25 cellular contexts compared by ENCODE assay signal in the genomic region with DNA sequence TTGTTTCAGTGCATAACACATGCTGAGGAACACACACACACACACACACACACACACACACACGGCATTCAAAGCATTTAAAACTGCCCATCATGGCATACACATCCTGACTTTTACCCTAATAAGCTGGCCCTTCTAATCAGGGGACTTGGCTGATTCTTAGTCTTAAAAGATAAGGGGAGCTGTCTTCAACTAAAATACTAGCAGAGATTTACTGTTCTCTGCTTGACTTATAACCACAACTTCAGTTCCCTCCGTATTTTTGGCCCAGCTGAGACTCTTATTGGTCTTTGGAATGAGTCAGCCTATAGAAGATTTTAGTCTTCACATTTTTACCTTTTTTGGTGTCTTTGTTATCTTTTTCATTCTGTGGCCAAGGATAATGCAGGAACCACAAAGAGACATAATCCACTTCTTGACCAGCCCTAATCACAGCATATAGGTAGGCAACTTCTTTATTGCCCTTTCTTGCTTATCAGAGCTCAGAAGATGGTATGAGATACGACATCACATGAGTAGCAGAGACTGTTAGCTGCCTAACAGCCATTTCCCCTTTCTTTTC. TPM values are rescaled to one million over a fixed set of nuclear protein-coding genes. Genes with fewer than 3 reads are reported as not detected.
"Had no signal": no experiment of that assay in that cellular context is flagged by ENCODE, and none has a peak within 500 bp of the region (broad histone marks: within the 10 kb centered on the region; RNA-seq: fewer than 3 reads in every experiment).

No MANE protein-coding gene starts in this region.

- H3K4me3 Mint-ChIP-seq: activated B cell treated with CpG ODN at 0.5 μM for 24 hours; activated CD8-positive, alpha-beta memory T cell treated with anti-CD3 and anti-CD28 coated beads, Interleukin-2, amount 10 ng/mL, durations not matched to agents 7 days and 5 days; activated CD8-positive, alpha-beta T cell treated with anti-CD3 and anti-CD28 coated beads, Interleukin-2, amount 10 ng/mL, durations not matched to agents 7 days and 5 days; naive thymus-derived CD8-positive, alpha-beta T cell; neural crest cell; stimulated activated naive B cell treated with anti-CD40 and anti-IgM and Interleukin-4, amounts not matched to agents 10 μg/mL and 1 μg/mL and 100 μg/mL, for 72 hours had no signal

- H3K27ac Mint-ChIP-seq: activated B cell treated with CpG ODN at 0.5 μM for 24 hours; activated CD8-positive, alpha-beta memory T cell treated with anti-CD3 and anti-CD28 coated beads, Interleukin-2, amount 10 ng/mL, durations not matched to agents 7 days and 5 days; activated CD8-positive, alpha-beta T cell treated with anti-CD3 and anti-CD28 coated beads, Interleukin-2, amount 10 ng/mL, durations not matched to agents 7 days and 5 days; activated naive CD4-positive, alpha-beta T cell treated with anti-CD3 and anti-CD28 coated beads, Interleukin-2, amount 50 U/mL, for 72 hours; activated T-helper 2 cell treated with anti-CD3 and anti-CD28 coated beads, Interferon-gamma antibody, Interleukin-2, Interleukin-4, amounts not matched to agents 10 μg/mL and 5 μg/mL and 100 μg/mL, durations not matched to agents 14 hours and 24 hours and 36 hours; naive thymus-derived CD8-positive, alpha-beta T cell; stimulated activated naive B cell treated with anti-CD40 and anti-IgM and Interleukin-4, amounts not matched to agents 10 μg/mL and 1 μg/mL and 100 μg/mL, for 72 hours had no signal

- ATAC-seq: activated CD8-positive, alpha-beta memory T cell treated with anti-CD3 and anti-CD28 coated beads, Interleukin-2, amount 10 ng/mL, durations not matched to agents 7 days and 5 days; activated CD8-positive, alpha-beta T cell treated with anti-CD3 and anti-CD28 coated beads, Interleukin-2, amount 10 ng/mL, durations not matched to agents 7 days and 5 days; activated naive CD4-positive, alpha-beta T cell treated with anti-CD3 and anti-CD28 coated beads, Interleukin-2, amount 50 U/mL, for 72 hours; body of pancreas; gastrocnemius medialis; left cardiac atrium; naive thymus-derived CD8-positive, alpha-beta T cell; stimulated activated naive B cell treated with anti-CD40 and anti-IgM and Interleukin-4, amounts not matched to agents 10 μg/mL and 1 μg/mL and 100 μg/mL, for 72 hours; upper lobe of right lung had no signal

- H3K4me3 ChIP-seq: body of pancreas, colonic mucosa, gastrocnemius medialis, right atrium auricular region, suprapubic skin, tibial artery, upper lobe of right lung had no signal

- DNase-seq: activated B cell treated with CpG ODN at 0.5 μM for 24 hours; activated CD4-positive, alpha-beta T cell treated with anti-CD3 and anti-CD28 coated beads, Interleukin-2, amount 50 U/mL, for 1 hour; activated CD8-positive, alpha-beta memory T cell treated with anti-CD3 and anti-CD28 coated beads, Interleukin-2, amount 10 ng/mL, durations not matched to agents 7 days and 5 days; activated CD8-positive, alpha-beta T cell treated with anti-CD3 and anti-CD28 coated beads, Interleukin-2, amount 10 ng/mL, durations not matched to agents 7 days and 5 days; activated T-cell treated with anti-CD3 and anti-CD28 coated beads, Interleukin-2, amount 50 U/mL, for 48 hours; anterior cingulate cortex; body of pancreas; colonic mucosa; effector CD8-positive, alpha-beta T cell; gastrocnemius medialis; hippocampal formation; left cardiac atrium; naive thymus-derived CD8-positive, alpha-beta T cell; stimulated activated CD4-positive, alpha-beta T cell treated with anti-CD3 and anti-CD28 coated beads, Interleukin-15, amount 100 ng/mL, for 24 hours; stimulated activated CD4-positive, alpha-beta T cell treated with anti-CD3 and anti-CD28 coated beads, Interleukin-2, amount 100 ng/mL, for 24 hours; stimulated activated naive B cell treated with anti-CD40 and anti-IgM and Interleukin-4, amounts not matched to agents 10 μg/mL and 1 μg/mL and 100 μg/mL, for 72 hours; T-helper 2 cell; tibial artery; upper lobe of right lung had no signal

- H3K9me3 Mint-ChIP-seq: activated B cell treated with CpG ODN at 0.5 μM for 24 hours; activated naive CD4-positive, alpha-beta T cell treated with anti-CD3 and anti-CD28 coated beads, Interleukin-2, amount 50 U/mL, for 72 hours; activated T-helper 2 cell treated with anti-CD3 and anti-CD28 coated beads, Interferon-gamma antibody, Interleukin-2, Interleukin-4, amounts not matched to agents 10 μg/mL and 5 μg/mL and 100 μg/mL, durations not matched to agents 14 hours and 24 hours and 36 hours; naive thymus-derived CD8-positive, alpha-beta T cell; neural crest cell; stimulated activated naive B cell treated with anti-CD40 and anti-IgM and Interleukin-4, amounts not matched to agents 10 μg/mL and 1 μg/mL and 100 μg/mL, for 72 hours had no signal

- H3K4me1 Mint-ChIP-seq: activated B cell treated with CpG ODN at 0.5 μM for 24 hours; activated CD8-positive, alpha-beta memory T cell treated with anti-CD3 and anti-CD28 coated beads, Interleukin-2, amount 10 ng/mL, durations not matched to agents 7 days and 5 days; naive thymus-derived CD8-positive, alpha-beta T cell; neural crest cell; stimulated activated naive B cell treated with anti-CD40 and anti-IgM and Interleukin-4, amounts not matched to agents 10 μg/mL and 1 μg/mL and 100 μg/mL, for 72 hours had no signal

- FAIRE-seq: keratinocyte had no signal

- H3K36me3 Mint-ChIP-seq: activated CD8-positive, alpha-beta memory T cell treated with anti-CD3 and anti-CD28 coated beads, Interleukin-2, amount 10 ng/mL, durations not matched to agents 7 days and 5 days; activated naive CD4-positive, alpha-beta T cell treated with anti-CD3 and anti-CD28 coated beads, Interleukin-2, amount 50 U/mL, for 72 hours; stimulated activated naive B cell treated with anti-CD40 and anti-IgM and Interleukin-4, amounts not matched to agents 10 μg/mL and 1 μg/mL and 100 μg/mL, for 72 hours had no signal

RNA-seq across cellular contexts. Expression of gene SLC8A3, which starts 25.1 kb away (rescaled TPM):
- total RNA-seq: activated CD8-positive, alpha-beta memory T cell treated with anti-CD3 and anti-CD28 coated beads, Interleukin-2, amount 10 ng/mL, durations not matched to agents 7 days and 5 days; activated CD8-positive, alpha-beta T cell treated with anti-CD3 and anti-CD28 coated beads, Interleukin-2, amount 10 ng/mL, durations not matched to agents 7 days and 5 days; naive thymus-derived CD8-positive, alpha-beta T cell had no signal
- polyA plus RNA-seq: keratinocyte; naive thymus-derived CD8-positive, alpha-beta T cell had no signal
